Comparison of ENCODE assay signal across 1 cellular context in the genomic region with DNA sequence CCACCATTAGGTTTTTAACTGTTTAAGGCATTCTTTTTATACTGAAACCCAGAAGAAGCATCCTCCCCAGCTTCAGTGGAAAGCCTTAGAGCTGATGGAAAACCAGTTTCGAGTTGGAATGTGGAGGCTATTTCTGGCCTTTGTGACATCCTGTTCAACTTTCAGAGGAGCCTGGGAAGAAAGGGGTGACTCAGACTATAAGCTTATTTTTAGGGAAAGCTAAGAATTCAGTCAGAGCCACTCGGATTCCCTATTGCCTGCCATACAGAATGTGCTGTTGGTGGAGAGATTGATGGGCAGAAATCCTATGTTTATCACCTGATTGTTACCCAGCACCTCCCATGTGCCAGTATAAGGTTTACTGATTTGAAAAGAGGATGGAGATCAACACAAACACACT.
TF ChIP-seq lines count a peak whose summit lies in the region.

No MANE protein-coding gene starts in this region.

TF ChIP-seq in GM23338, 12 proteins besides CTCF, POLR2A, EP300 and RAD21 (continued from another document):
- TF ChIP-seq, protein P1, sequence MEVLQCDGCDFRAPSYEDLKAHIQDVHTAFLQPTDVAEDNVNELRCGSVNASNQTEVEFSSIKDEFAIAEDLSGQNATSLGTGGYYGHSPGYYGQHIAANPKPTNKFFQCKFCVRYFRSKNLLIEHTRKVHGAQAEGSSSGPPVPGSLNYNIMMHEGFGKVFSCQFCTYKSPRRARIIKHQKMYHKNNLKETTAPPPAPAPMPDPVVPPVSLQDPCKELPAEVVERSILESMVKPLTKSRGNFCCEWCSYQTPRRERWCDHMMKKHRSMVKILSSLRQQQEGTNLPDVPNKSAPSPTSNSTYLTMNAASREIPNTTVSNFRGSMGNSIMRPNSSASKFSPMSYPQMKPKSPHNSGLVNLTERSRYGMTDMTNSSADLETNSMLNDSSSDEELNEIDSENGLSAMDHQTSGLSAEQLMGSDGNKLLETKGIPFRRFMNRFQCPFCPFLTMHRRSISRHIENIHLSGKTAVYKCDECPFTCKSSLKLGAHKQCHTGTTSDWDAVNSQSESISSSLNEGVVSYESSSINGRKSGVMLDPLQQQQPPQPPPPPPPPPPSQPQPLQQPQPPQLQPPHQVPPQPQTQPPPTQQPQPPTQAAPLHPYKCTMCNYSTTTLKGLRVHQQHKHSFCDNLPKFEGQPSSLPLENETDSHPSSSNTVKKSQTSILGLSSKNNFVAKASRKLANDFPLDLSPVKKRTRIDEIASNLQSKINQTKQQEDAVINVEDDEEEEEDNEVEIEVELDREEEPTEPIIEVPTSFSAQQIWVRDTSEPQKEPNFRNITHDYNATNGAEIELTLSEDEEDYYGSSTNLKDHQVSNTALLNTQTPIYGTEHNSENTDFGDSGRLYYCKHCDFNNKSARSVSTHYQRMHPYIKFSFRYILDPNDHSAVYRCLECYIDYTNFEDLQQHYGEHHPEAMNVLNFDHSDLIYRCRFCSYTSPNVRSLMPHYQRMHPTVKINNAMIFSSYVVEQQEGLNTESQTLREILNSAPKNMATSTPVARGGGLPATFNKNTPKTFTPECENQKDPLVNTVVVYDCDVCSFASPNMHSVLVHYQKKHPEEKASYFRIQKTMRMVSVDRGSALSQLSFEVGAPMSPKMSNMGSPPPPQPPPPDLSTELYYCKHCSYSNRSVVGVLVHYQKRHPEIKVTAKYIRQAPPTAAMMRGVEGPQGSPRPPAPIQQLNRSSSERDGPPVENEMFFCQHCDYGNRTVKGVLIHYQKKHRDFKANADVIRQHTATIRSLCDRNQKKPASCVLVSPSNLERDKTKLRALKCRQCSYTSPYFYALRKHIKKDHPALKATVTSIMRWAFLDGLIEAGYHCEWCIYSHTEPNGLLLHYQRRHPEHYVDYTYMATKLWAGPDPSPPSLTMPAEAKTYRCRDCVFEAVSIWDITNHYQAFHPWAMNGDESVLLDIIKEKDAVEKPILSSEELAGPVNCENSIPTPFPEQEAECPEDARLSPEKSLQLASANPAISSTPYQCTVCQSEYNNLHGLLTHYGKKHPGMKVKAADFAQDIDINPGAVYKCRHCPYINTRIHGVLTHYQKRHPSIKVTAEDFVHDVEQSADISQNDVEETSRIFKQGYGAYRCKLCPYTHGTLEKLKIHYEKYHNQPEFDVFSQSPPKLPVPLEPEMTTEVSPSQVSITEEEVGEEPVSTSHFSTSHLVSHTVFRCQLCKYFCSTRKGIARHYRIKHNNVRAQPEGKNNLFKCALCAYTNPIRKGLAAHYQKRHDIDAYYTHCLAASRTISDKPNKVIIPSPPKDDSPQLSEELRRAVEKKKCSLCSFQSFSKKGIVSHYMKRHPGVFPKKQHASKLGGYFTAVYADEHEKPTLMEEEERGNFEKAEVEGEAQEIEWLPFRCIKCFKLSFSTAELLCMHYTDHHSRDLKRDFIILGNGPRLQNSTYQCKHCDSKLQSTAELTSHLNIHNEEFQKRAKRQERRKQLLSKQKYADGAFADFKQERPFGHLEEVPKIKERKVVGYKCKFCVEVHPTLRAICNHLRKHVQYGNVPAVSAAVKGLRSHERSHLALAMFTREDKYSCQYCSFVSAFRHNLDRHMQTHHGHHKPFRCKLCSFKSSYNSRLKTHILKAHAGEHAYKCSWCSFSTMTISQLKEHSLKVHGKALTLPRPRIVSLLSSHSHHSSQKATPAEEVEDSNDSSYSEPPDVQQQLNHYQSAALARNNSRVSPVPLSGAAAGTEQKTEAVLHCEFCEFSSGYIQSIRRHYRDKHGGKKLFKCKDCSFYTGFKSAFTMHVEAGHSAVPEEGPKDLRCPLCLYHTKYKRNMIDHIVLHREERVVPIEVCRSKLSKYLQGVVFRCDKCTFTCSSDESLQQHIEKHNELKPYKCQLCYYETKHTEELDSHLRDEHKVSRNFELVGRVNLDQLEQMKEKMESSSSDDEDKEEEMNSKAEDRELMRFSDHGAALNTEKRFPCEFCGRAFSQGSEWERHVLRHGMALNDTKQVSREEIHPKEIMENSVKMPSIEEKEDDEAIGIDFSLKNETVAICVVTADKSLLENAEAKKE (CRISPR knock-in tag; IDR thresholded peaks at IDR 0.05): no peak
- TF ChIP-seq STAT1 (IDR thresholded peaks at IDR 0.05; ENCODE audit: unreplicated experiment) (no peak), CREB1 (CRISPR knock-in tag; IDR thresholded peaks at IDR 0.05; ENCODE audit: low read depth) (no peak)
TF ChIP-seq in GM23338: peak in this region for 0.
